In the genomic region with DNA sequence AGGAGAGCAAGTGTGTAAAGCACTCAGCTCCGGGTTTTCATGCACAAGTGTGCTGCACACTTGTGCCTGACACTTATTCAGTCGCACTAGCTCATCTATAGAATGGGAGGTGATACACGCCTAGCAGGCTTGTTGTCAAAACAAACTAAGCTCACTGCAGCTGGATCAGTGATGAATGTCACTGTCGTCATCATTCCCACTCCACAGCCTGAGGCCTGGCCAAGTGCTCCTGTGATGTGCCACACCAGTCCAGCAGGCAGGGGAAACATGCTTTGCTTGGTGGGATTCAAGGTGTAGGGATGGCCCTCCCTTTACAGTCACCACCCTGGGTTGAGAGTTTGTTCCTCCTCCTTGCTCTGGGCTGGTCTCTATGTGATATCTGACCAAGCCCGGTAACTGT, we compare ENCODE assay signal across 14 cellular contexts.
"Had no signal": no experiment of that assay in that cellular context is flagged by ENCODE, and none has a peak within 500 bp of the region (broad histone marks: within the 10 kb centered on the region; RNA-seq: fewer than 3 reads in every experiment).

No MANE protein-coding gene starts in this region.

- H3K9me3 ChIP-seq: prostate gland, spleen had no signal

- H3K4me1 ChIP-seq: prostate gland had no signal

- H3K27ac ChIP-seq: prostate gland, spleen had no signal

- H3K27me3 ChIP-seq: spleen had no signal

- H3K4me3 ChIP-seq: prostate gland, spleen had no signal

- ATAC-seq: effector memory CD8-positive, alpha-beta T cell; sciatic nerve; stimulated activated naive CD8-positive, alpha-beta T cell treated with anti-CD3 and anti-CD28 coated beads, Interleukin-15, amount 100 ng/mL, for 72 hours had no signal

- DNase-seq: activated CD4-positive, alpha-beta T cell treated with anti-CD3 and anti-CD28 coated beads, Interleukin-2, amount 10 ng/mL, durations not matched to agents 7 days and 5 days; activated CD8-positive, alpha-beta memory T cell treated with anti-CD3 and anti-CD28 coated beads for 24 hours; activated gamma-delta T cell treated with Interleukin-2 at 50 U/mL for 16 hours; amniotic stem cell; cortex of kidney; effector memory CD8-positive, alpha-beta T cell; foreskin melanocyte; mesendoderm; occipital lobe; spleen; stimulated activated naive CD8-positive, alpha-beta T cell treated with anti-CD3 and anti-CD28 coated beads, Interleukin-15, amount 100 ng/mL, for 72 hours; T-helper 2 cell had no signal
